In the genomic region with DNA sequence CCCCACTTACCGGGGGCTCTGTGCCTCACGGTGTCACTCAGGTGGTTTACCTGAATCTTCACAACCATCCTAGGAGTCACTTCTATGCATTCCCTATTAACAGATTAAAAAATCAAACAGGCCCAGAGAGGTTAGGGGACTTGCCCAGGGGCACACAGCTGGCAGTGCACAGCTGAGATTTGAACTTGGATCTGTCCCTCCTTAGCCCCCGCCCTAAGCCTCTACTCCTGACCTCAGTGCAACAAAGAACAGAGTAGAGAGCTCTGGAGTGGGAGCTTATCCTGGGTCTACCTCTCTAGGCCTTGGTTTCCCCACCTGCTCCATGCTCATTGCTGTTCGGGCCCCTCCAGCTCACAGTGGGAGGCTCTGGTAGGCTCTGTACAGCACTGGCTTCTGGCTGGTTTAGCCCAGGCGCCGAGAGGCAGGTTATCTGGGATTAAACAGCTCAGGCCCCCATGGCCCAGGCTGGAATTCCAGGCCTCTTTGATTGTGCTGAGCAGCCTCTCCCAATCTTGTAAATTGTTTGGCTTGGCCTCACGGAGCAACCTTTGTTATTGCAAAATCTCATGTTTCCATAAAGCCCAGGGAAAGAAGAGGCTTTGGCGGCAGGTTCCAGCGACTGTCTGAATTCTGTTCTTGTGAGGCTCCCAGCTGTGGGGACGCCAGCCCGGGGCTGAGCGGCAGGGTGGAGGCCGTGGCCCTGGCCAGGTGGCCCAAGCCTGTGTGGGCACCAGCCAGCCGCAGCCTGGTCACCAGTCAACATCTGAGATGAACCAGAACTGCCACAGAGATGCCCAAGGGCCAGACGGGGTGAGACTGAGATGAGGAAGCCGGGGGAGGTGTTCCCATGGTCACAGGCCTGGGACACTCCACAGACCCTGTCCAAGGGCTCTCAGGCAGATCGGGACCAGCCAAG, we compare ENCODE assay signal across 17 cellular contexts. TPM values are rescaled to one million over a fixed set of nuclear protein-coding genes. Genes with fewer than 3 reads are reported as not detected.
DNase-seq lines count a peak whose midpoint lies in the region; FAIRE-seq and TF ChIP-seq lines count a peak whose summit lies in the region.
"Had no signal": no experiment of that assay in that cellular context is flagged by ENCODE, and none has a peak within 500 bp of the region (broad histone marks: within the 10 kb centered on the region; RNA-seq: fewer than 3 reads in every experiment).

No MANE protein-coding gene starts in this region.

- no peak overlapping the region for H3K4me3 ChIP-seq in H1 (ENCODE audit: extremely low read depth in 1 of 4, insufficient read depth in 2 of 4, low read depth in 3 of 4, low read length in 4 of 4)
- H3K4me3 ChIP-seq in mesenchymal stem cell (ENCODE audit: insufficient read depth in 1 of 2, low read depth in 1 of 2, low read length in 2 of 2), result no peak overlapping the region
- no peak overlapping the region for H3K4me3 ChIP-seq in urinary bladder (ENCODE audit: low read depth, low read length)

- H4K20me1 ChIP-seq in H1 (replicated peaks in 1 of 2; ENCODE audit: control insufficient read depth in 1 of 2, insufficient read depth in 2 of 2, low read length in 2 of 2), result peaks cover 0 to 2% of the 10 kb centered on the region in 2 experiments

- POLR2A ChIA-PET in H1 (lab: Charles Lee; ENCODE audit: partially characterized antibody), result interaction anchor here (1.1 to 1.2 kb wide), 2 partner anchors 10 to 194 kb away, joined by 3 read pairs; no protein-coding TSS in a partner anchor
- POLR2A ChIA-PET in activated CD4-positive, alpha-beta memory T cell treated with anti-CD3 and anti-CD28 coated beads for 36 hours (lab: Charles Lee), result no interaction called here

- H2BK5ac ChIP-seq in H1 (ENCODE audit: low read depth, low read length) (no peak overlapping the region; the same call in 1 of the 2 replicates), mesenchymal stem cell (ENCODE audit: low read depth, low read length, poor library complexity, severe bottlenecking) (no peak overlapping the region)

- peaks cover 4% of the 10 kb centered on the region; the same call in 1 of the 2 replicates for H3K23me2 ChIP-seq in H1 (ENCODE audit: low read depth, low read length)

- no peak for FAIRE-seq in H1 (lab: Jason Lieb, UNC)
- FAIRE-seq: GM18507 had no signal

- H3K4me1 ChIP-seq in H1 (replicated peaks in 1 of 4; ENCODE audit: control insufficient read depth in 3 of 4, insufficient read depth in 4 of 4, low read length in 3 of 4) (peaks cover 4 to 26% (median 16%) of the 10 kb centered on the region in 4 experiments; a peak in 6 of 7 replicates), mesenchymal stem cell (ENCODE audit: control insufficient read depth, insufficient read depth, low read depth, low read length) (peaks cover 9% of the 10 kb centered on the region), urinary bladder (ENCODE audit: insufficient read depth) (no peaks in the 10 kb centered on the region)

- 0 out of 2 replicates have a peak overlapping the region, but pooled peaks have one; percentile 48 for H2BK20ac ChIP-seq in H1 (ENCODE audit: low read length)

- DNase-seq in NCI-H2171 treated with DMSO at 0.1 percent for 48 hours (lab: John Stamatoyannopoulos, UW) (peak; percentile 18), NCI-H2171 (lab: John Stamatoyannopoulos, UW) (no peak), H1 (ENCODE audit: low read depth in 1 of 2, low spot score in 2 of 2) (no peak), mesenchymal stem cell (peak; percentile 45)
- no peak for DNase-seq in activated CD4-positive, alpha-beta T cell treated with anti-CD3 and anti-CD28 coated beads, Interleukin-2, amount 50 U/mL, for 48 hours
- no peak for DNase-seq in activated naive CD4-positive, alpha-beta T cell treated with Interleukin-2 at 50 U/mL for 16 hours
- DNase-seq in activated CD4-positive, alpha-beta memory T cell treated with anti-CD3 and anti-CD28 coated beads for 36 hours, result no peak
- DNase-seq: activated CD8-positive, alpha-beta memory T cell treated with anti-CD3 and anti-CD28 coated beads for 24 hours; DMS79 treated with DMSO at 0.1 percent for 48 hours; NCI-H1417; nephron progenitor cell; T-helper 17 cell had no signal

- no peak for TF ChIP-seq POLR2A in H1 (IDR thresholded peaks at IDR 0.05; ENCODE audit: control extremely low read depth in 1 of 2, low read depth in 2 of 2, low read length in 2 of 2)

- no peak for TF ChIP-seq RAD21 in H1 (IDR thresholded peaks at IDR 0.05 in 1 of 2, conservative IDR thresholded peaks at IDR 0.05 in 1 of 2; ENCODE audit: low read depth in 2 of 2, low read length in 2 of 2)

- intact Hi-C loops in activated CD4-positive, alpha-beta memory T cell treated with anti-CD3 and anti-CD28 coated beads for 36 hours (cut with micrococcal nuclease), result no loop called here

- H3K36me3 ChIP-seq in H1 (ENCODE audit: control insufficient read depth in 2 of 4, insufficient read depth in 4 of 4, low read length in 3 of 4) (no peaks in the 10 kb centered on the region), mesenchymal stem cell (ENCODE audit: control insufficient read depth in 1 of 2, insufficient read depth in 2 of 2, low read depth in 1 of 2, low read length in 2 of 2) (no peaks in the 10 kb centered on the region), urinary bladder (ENCODE audit: insufficient read depth) (no peaks in the 10 kb centered on the region)

- H2AK5ac ChIP-seq in H1 (ENCODE audit: low read depth, low read length) (no peak overlapping the region), mesenchymal stem cell (ENCODE audit: low read length, severe bottlenecking) (no peak overlapping the region)

- H2AFZ ChIP-seq in H1 (ENCODE audit: low read length), result no peak overlapping the region
- H2AFZ ChIP-seq in mesenchymal stem cell (ENCODE audit: low read depth, low read length), result no peak overlapping the region

- H3K36me3 Mint-ChIP-seq in activated CD4-positive, alpha-beta memory T cell treated with anti-CD3 and anti-CD28 coated beads for 36 hours, result no peaks in the 10 kb centered on the region
- H3K36me3 Mint-ChIP-seq: stimulated activated memory B cell treated with anti-CD40 and anti-IgM and Interleukin-4, amounts not matched to agents 10 μg/mL and 1 μg/mL and 100 μg/mL, for 72 hours had no signal

- H3K23ac ChIP-seq in H1 (ENCODE audit: insufficient read length) (no peak overlapping the region), mesenchymal stem cell (ENCODE audit: low read length in 2 of 2) (no peak overlapping the region)

- no peaks in the 10 kb centered on the region for H3K9me3 ChIP-seq in H1 (ENCODE audit: insufficient read depth in 2 of 2, low read depth in 1 of 2, low read length in 1 of 2)
- no peaks in the 10 kb centered on the region for H3K9me3 ChIP-seq in mesenchymal stem cell (ENCODE audit: control insufficient read depth, low read length)

- no peaks in the 10 kb centered on the region; a peak in 2 of 7 replicates for H3K27me3 ChIP-seq in H1 (replicated peaks in 1 of 4; ENCODE audit: control insufficient read depth in 3 of 4, extremely low read depth in 1 of 4, insufficient read depth in 3 of 4, low read length in 3 of 4)
- peaks cover 59 to 81% of the 10 kb centered on the region in 2 experiments for H3K27me3 ChIP-seq in mesenchymal stem cell (ENCODE audit: control insufficient read depth in 1 of 2, insufficient read depth in 1 of 2, low read length in 2 of 2)

- H3K18ac ChIP-seq in H1 (ENCODE audit: extremely low read depth, low read length), result no peak overlapping the region
- no peak overlapping the region for H3K18ac ChIP-seq in mesenchymal stem cell (ENCODE audit: low read depth in 1 of 2, low read length in 2 of 2)

- H3K4me1 Mint-ChIP-seq in activated CD4-positive, alpha-beta memory T cell treated with anti-CD3 and anti-CD28 coated beads for 36 hours (ENCODE audit: low read depth), result no peaks in the 10 kb centered on the region
- H3K4me1 Mint-ChIP-seq: stimulated activated memory B cell treated with anti-CD40 and anti-IgM and Interleukin-4, amounts not matched to agents 10 μg/mL and 1 μg/mL and 100 μg/mL, for 72 hours; T-helper 17 cell had no signal

- TF ChIP-seq EP300 in H1 (IDR thresholded peaks at IDR 0.05; ENCODE audit: borderline replicate concordance in 1 of 2, low read depth in 2 of 2, low read length in 2 of 2), result no peak

- H3K4me2 ChIP-seq in H1 (ENCODE audit: insufficient read depth in 1 of 2, low read depth in 2 of 2, low read length in 2 of 2) (no peak overlapping the region; a peak in 1 of 4 replicates), mesenchymal stem cell (ENCODE audit: low read length, poor library complexity, severe bottlenecking) (no peak overlapping the region)

- no peak overlapping the region for H3K56ac ChIP-seq in H1 (replicated peaks; ENCODE audit: insufficient read length, low read depth, low read length)

- H3K14ac ChIP-seq in H1 (ENCODE audit: insufficient read length), result no peak overlapping the region
- no peak overlapping the region for H3K14ac ChIP-seq in mesenchymal stem cell (ENCODE audit: low read length in 2 of 2)

- 63% methylated on average over 16 of the region's 17 CpGs; no CpG with 5 or more reads in 1 of the 2 experiments for WGBS in H1 (ENCODE audit: extremely low coverage in 1 of 2, insufficient coverage in 1 of 2, insufficient read length in 1 of 2, insufficient replicate concordance in 2 of 2, low coverage in 1 of 2, low lambda C conversion rate in 2 of 2, missing lambda C conversion rate in 1 of 2), 2 experiments
- WGBS in mesenchymal stem cell, result 75% methylated on average over 17 of the region's 17 CpGs
- WGBS in urinary bladder, result 38% methylated on average over 17 of the region's 17 CpGs

- H2BK120ac ChIP-seq in H1 (replicated peaks; ENCODE audit: low read depth, low read length) (no peak overlapping the region), mesenchymal stem cell (ENCODE audit: low read depth, low read length) (no peak overlapping the region)

- CTCF ChIA-PET in H1 (lab: Charles Lee; ENCODE audit: partially characterized antibody), result interaction anchor here (0.7 to 2.4 kb wide), 11 partner anchors 13 to 348 kb away, joined by 3 to 7 read pairs (median 3); no protein-coding TSS in a partner anchor
- CTCF ChIA-PET in activated CD4-positive, alpha-beta memory T cell treated with anti-CD3 and anti-CD28 coated beads for 36 hours (lab: Charles Lee), result no interaction called here

- TF ChIP-seq CTCF in H1 (IDR thresholded peaks at IDR 0.05; ENCODE audit: control extremely low read depth in 1 of 3, insufficient read depth in 1 of 3, low read depth in 1 of 3, low read length in 3 of 3), result no peak

- H3K79me1 ChIP-seq in H1 (ENCODE audit: low read depth, low read length) (no peaks in the 10 kb centered on the region), mesenchymal stem cell (replicated peaks; ENCODE audit: low read length, poor library complexity, severe bottlenecking) (no peaks in the 10 kb centered on the region)

- H3K9me3 Mint-ChIP-seq in activated CD4-positive, alpha-beta memory T cell treated with anti-CD3 and anti-CD28 coated beads for 36 hours, result no peaks in the 10 kb centered on the region
- H3K9me3 Mint-ChIP-seq: nephron progenitor cell; stimulated activated memory B cell treated with anti-CD40 and anti-IgM and Interleukin-4, amounts not matched to agents 10 μg/mL and 1 μg/mL and 100 μg/mL, for 72 hours had no signal

- H4K8ac ChIP-seq in H1 (ENCODE audit: extremely low read depth, insufficient read depth, low read length) (no peak overlapping the region; the same call in 1 of the 2 replicates), mesenchymal stem cell (ENCODE audit: low read length) (no peak overlapping the region)

- H3K79me2 ChIP-seq in H1 (ENCODE audit: control insufficient read depth in 1 of 2, insufficient read depth in 2 of 2, low read length in 2 of 2), result no peaks in the 10 kb centered on the region

- H3K27ac ChIP-seq in H1 (ENCODE audit: low read depth, low read length) (no peak overlapping the region), mesenchymal stem cell (ENCODE audit: low read length, poor library complexity, severe bottlenecking) (no peak overlapping the region), urinary bladder (ENCODE audit: low read depth) (peak overlapping the region; percentile 49)
- H3K27ac ChIP-seq: 22Rv1 had no signal

- peak overlapping the region; percentile 14 for H4K91ac ChIP-seq in H1 (replicated peaks; ENCODE audit: insufficient read length, low read length)
- H4K91ac ChIP-seq in mesenchymal stem cell (ENCODE audit: low read length), result no peak overlapping the region

- no peak overlapping the region; the same call in 1 of the 2 replicates for H2BK15ac ChIP-seq in H1 (ENCODE audit: low read length)
- no peak overlapping the region for H2BK15ac ChIP-seq in mesenchymal stem cell (ENCODE audit: low read depth, poor library complexity, severe bottlenecking)

- no peak overlapping the region for H3K4me3 Mint-ChIP-seq in activated CD4-positive, alpha-beta memory T cell treated with anti-CD3 and anti-CD28 coated beads for 36 hours
- H3K4me3 Mint-ChIP-seq: nephron progenitor cell; stimulated activated memory B cell treated with anti-CD40 and anti-IgM and Interleukin-4, amounts not matched to agents 10 μg/mL and 1 μg/mL and 100 μg/mL, for 72 hours; T-helper 17 cell had no signal

- no peak overlapping the region for H3K27ac Mint-ChIP-seq in activated CD4-positive, alpha-beta memory T cell treated with anti-CD3 and anti-CD28 coated beads for 36 hours
- H3K27ac Mint-ChIP-seq: nephron progenitor cell; stimulated activated memory B cell treated with anti-CD40 and anti-IgM and Interleukin-4, amounts not matched to agents 10 μg/mL and 1 μg/mL and 100 μg/mL, for 72 hours; T-helper 17 cell had no signal

- no peak overlapping the region for H4K5ac ChIP-seq in H1 (ENCODE audit: insufficient read length, low read depth, low read length)

- H3K27me3 Mint-ChIP-seq in activated CD4-positive, alpha-beta memory T cell treated with anti-CD3 and anti-CD28 coated beads for 36 hours, result peaks cover 1% of the 10 kb centered on the region

- no peak overlapping the region; the same call in 1 of the 2 replicates for H2BK12ac ChIP-seq in H1 (ENCODE audit: low read depth, low read length)
- no peak overlapping the region for H2BK12ac ChIP-seq in mesenchymal stem cell (ENCODE audit: low read length in 2 of 2)

- no peak overlapping the region for H3K9ac ChIP-seq in H1 (replicated peaks in 1 of 4; ENCODE audit: extremely low read depth in 1 of 4, low read depth in 3 of 4, low read length in 3 of 4)
- no peak overlapping the region for H3K9ac ChIP-seq in mesenchymal stem cell (ENCODE audit: low read length)

- no peak overlapping the region for H3K4ac ChIP-seq in H1 (replicated peaks; ENCODE audit: insufficient read length, low read depth, low read length)
- H3K4ac ChIP-seq in mesenchymal stem cell (ENCODE audit: low read depth in 1 of 2, low read length in 2 of 2), result no peak overlapping the region

RNA-seq across cellular contexts. Expression of gene SHISAL1, which starts 28.9 kb away (rescaled TPM):
- 5.4 and 5.8 TPM in 2 replicates for total RNA-seq in H1 (2021; fragmentation: NEBNext Ultra II Directional; extraction: Animal tissue kit (Norgen Biotek cat#: 25700))
- polyA plus RNA-seq in H1 (2011; rRNA removed), result 2.4 and 3.7 TPM in 2 replicates
- polyA plus RNA-seq in H1 (2011; cell fraction: cytosol; rRNA removed), result 2.7 TPM
- 3.0 TPM for polyA plus RNA-seq in H1 (2011; cell fraction: nucleus; rRNA removed)
- polyA plus RNA-seq in H1 (2012, experiment 1 of 2), result 4.3 to 5.6 TPM (median 5.0 TPM) in 4 replicates
- 3.5 TPM for polyA plus RNA-seq in H1 (2012, experiment 2 of 2)
- polyA plus RNA-seq in H1 (2013, experiment 1 of 2), result 2.3 TPM
- polyA plus RNA-seq in H1 (2013, experiment 2 of 2), result 2.5 TPM
- polyA minus RNA-seq in H1 (2011; rRNA and poly(A)+ RNA removed), result 7.7 and 11.4 TPM in 2 replicates
- 2.6 TPM for polyA minus RNA-seq in H1 (2011; cell fraction: cytosol; rRNA and poly(A)+ RNA removed)
- polyA minus RNA-seq in H1 (2011; cell fraction: nucleus; rRNA and poly(A)+ RNA removed), result 2.2 TPM
- 1.9 TPM for polyA plus RNA-seq in mesenchymal stem cell (2013, experiment 1 of 2)
- 1.9 TPM for polyA plus RNA-seq in mesenchymal stem cell (2013, experiment 2 of 2)
- 5.1 TPM for total RNA-seq in urinary bladder
- 21.1 TPM for polyA plus RNA-seq in urinary bladder
- total RNA-seq in activated CD4-positive, alpha-beta memory T cell treated with anti-CD3 and anti-CD28 coated beads for 36 hours, result not detected
- total RNA-seq: HT-29, T-helper 17 cell had no signal

Comparison
In these comparisons a context has a peak if more than half of its experiments do, and no peak if none do; other contexts are left out.
1. DNase-seq: peak in NCI-H2171 treated with DMSO at 0.1 percent for 48 hours (single experiment) and mesenchymal stem cell (single experiment); none in NCI-H2171 (single experiment), H1 (0 of 2), activated CD4-positive, alpha-beta T cell treated with anti-CD3 and anti-CD28 coated beads, Interleukin-2, amount 50 U/mL, for 48 hours (0 of 2), activated naive CD4-positive, alpha-beta T cell treated with Interleukin-2 at 50 U/mL for 16 hours (single experiment) and activated CD4-positive, alpha-beta memory T cell treated with anti-CD3 and anti-CD28 coated beads for 36 hours (single experiment).